Comparison of ENCODE assay signal across 1 cellular context in the genomic region with DNA sequence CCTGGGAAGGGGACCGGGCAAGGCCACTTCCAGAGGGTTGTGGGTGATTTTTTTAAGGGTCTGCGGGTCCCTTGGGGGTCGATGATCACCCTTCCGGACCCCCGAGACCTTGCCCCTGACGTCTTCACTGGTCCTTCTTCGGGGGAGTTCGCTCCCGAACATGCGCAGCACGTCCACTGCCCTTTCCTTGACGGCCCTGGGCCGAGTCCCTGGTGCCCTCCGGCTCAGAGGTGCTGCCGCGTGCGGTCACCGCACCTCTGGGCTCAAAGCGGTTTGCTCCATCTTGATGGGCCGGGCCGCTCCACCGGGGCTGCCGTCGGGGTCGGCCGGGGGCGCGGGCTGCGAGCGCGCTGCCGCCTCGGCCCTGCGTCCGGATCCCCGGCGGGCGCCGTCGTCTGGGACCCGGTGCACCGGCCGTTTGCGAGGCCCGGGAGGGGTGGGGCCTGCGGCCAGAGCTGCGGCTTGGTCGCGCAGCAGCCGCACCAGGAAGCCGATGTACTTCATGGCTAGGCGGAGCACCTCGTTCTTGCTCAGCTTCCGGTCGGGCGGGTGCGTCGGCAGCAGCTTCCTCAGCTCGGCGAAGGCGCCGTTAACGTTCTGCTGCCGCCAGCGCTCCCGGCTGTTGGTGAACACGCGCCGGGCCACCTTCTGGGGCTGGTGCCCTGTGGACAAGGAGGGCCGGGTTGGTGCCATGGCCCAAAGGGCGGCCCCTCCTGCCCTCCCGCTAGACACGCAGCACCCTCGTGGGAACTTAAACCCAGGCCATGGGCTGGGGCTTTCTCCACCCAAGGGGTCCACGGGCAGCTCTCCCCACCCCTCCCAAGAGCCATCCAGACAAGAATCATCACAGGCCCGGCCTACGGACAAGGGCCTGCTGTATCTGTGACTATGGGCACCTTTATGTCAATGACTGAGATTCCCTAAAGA.
TF ChIP-seq lines count a peak whose summit lies in the region.

No MANE protein-coding gene starts in this region.

TF ChIP-seq in WTC11, 78 proteins besides CTCF, POLR2A, EP300 and RAD21 (continued from another document):
- TF ChIP-seq, protein P1, sequence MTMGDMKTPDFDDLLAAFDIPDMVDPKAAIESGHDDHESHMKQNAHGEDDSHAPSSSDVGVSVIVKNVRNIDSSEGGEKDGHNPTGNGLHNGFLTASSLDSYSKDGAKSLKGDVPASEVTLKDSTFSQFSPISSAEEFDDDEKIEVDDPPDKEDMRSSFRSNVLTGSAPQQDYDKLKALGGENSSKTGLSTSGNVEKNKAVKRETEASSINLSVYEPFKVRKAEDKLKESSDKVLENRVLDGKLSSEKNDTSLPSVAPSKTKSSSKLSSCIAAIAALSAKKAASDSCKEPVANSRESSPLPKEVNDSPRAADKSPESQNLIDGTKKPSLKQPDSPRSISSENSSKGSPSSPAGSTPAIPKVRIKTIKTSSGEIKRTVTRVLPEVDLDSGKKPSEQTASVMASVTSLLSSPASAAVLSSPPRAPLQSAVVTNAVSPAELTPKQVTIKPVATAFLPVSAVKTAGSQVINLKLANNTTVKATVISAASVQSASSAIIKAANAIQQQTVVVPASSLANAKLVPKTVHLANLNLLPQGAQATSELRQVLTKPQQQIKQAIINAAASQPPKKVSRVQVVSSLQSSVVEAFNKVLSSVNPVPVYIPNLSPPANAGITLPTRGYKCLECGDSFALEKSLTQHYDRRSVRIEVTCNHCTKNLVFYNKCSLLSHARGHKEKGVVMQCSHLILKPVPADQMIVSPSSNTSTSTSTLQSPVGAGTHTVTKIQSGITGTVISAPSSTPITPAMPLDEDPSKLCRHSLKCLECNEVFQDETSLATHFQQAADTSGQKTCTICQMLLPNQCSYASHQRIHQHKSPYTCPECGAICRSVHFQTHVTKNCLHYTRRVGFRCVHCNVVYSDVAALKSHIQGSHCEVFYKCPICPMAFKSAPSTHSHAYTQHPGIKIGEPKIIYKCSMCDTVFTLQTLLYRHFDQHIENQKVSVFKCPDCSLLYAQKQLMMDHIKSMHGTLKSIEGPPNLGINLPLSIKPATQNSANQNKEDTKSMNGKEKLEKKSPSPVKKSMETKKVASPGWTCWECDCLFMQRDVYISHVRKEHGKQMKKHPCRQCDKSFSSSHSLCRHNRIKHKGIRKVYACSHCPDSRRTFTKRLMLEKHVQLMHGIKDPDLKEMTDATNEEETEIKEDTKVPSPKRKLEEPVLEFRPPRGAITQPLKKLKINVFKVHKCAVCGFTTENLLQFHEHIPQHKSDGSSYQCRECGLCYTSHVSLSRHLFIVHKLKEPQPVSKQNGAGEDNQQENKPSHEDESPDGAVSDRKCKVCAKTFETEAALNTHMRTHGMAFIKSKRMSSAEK (CRISPR knock-in tag; IDR thresholded peaks at IDR 0.05; ENCODE audit: borderline replicate concordance): no peak
TF ChIP-seq in WTC11: peak in this region for 1.
